In genomic region chr22:38316340-38317236, GRCh38 we compare ENCODE assay signal across 8 cellular contexts. TPM values are rescaled to one million over a fixed set of nuclear protein-coding genes. Genes with fewer than 3 reads are reported as not detected.
A peak's percentile ranks its signal among the peaks of the same experiment; 100 is the strongest.
DNase-seq lines count a peak whose midpoint lies in the region; ATAC-seq and TF ChIP-seq lines count a peak whose summit lies in the region.

No MANE protein-coding gene starts in this region.

- DNase-seq in AG04450 (ENCODE audit: low read depth, low spot score): no peak
- DNase-seq in NCI-H2171 (lab: John Stamatoyannopoulos, UW): peak; percentile 23
- peak; percentile 41 for DNase-seq in activated T-cell treated with anti-CD3 and anti-CD28 coated beads for 1 hour (ENCODE audit: low read depth)
- peak; percentile 74 for DNase-seq in endodermal cell
- DNase-seq in medulla oblongata (ENCODE audit: extremely low spot score): peak; percentile 85
- DNase-seq in stimulated activated CD8-positive, alpha-beta memory T cell treated with anti-CD3 and anti-CD28 coated beads, Interleukin-15, amount 100 ng/mL, for 1 hour (ENCODE audit: low read depth): peak; percentile 26
- no peak for DNase-seq in SHP77 treated with DMSO at 0.1 percent for 48 hours (lab: John Stamatoyannopoulos, UW)

- H3K9me3 ChIP-seq in AG04450 (ENCODE audit: control insufficient read depth, insufficient read depth, low read length) (no peaks in the 10 kb centered on the region; the same call in 1 of the 2 replicates), endodermal cell (ENCODE audit: control insufficient read depth, low read length) (no peaks in the 10 kb centered on the region)

- H3K27me3 Mint-ChIP-seq in endodermal cell (ENCODE audit: insufficient read depth): no peaks in the 10 kb centered on the region

- peak overlapping the region; percentile 96 for H3K4me3 Mint-ChIP-seq in endodermal cell

- peak; percentile 44 for ATAC-seq in GM19328 (IDR thresholded peaks at IDR 0.05; ENCODE audit: unreplicated experiment)

- POLR2A ChIA-PET in AG04450 (lab: Yijun Ruan, JAX): no interaction called here

- H3K36me3 ChIP-seq in endodermal cell (ENCODE audit: control insufficient read depth, insufficient read depth, low read length): peaks cover 26% of the 10 kb centered on the region

- TF ChIP-seq CTCF in AG04450 (IDR thresholded peaks at IDR 0.05; ENCODE audit: low read depth, low read length): no peak
- TF ChIP-seq CTCF in endodermal cell (conservative IDR thresholded peaks at IDR 0.05): no peak

- 0% methylated on average over 14 to 70 of the region's 70 CpGs for WGBS in endodermal cell (ENCODE audit: insufficient coverage in 1 of 2, insufficient read length in 1 of 2), 2 experiments

- peaks cover 48% of the 10 kb centered on the region for H3K4me1 Mint-ChIP-seq in endodermal cell

- peak overlapping the region; percentile 98 for H3K27ac Mint-ChIP-seq in endodermal cell

- no peaks in the 10 kb centered on the region for H3K27me3 ChIP-seq in AG04450 (ENCODE audit: control insufficient read depth, insufficient read depth, low read length)
- H3K27me3 ChIP-seq in endodermal cell (ENCODE audit: control insufficient read depth, insufficient read depth, low read length, poor library complexity, severe bottlenecking): no peaks in the 10 kb centered on the region

- H3K9ac ChIP-seq in endodermal cell (ENCODE audit: extremely low read depth, low read length, poor library complexity, severe bottlenecking): peak overlapping the region; percentile 96

- no peaks in the 10 kb centered on the region for H3K9me3 Mint-ChIP-seq in endodermal cell

- H3K36me3 Mint-ChIP-seq in endodermal cell (ENCODE audit: low read depth): peaks cover 23% of the 10 kb centered on the region

- H3K27ac ChIP-seq in AG04450 (ENCODE audit: low read depth, low read length) (peak overlapping the region; percentile 97), endodermal cell (ENCODE audit: low read depth, low read length) (peak overlapping the region; percentile 98)

- CTCF ChIA-PET in AG04450 (lab: Charles Lee): no interaction called here

- H3K4me1 ChIP-seq in endodermal cell (ENCODE audit: control insufficient read depth, insufficient read depth, low read length): peaks cover 22% of the 10 kb centered on the region

- H3K4me3 ChIP-seq in AG04450 (ENCODE audit: low read depth, low read length) (peak overlapping the region; percentile 79), endodermal cell (ENCODE audit: low read length) (peak overlapping the region; percentile 100)

RNA-seq across cellular contexts. Expression of gene CSNK1E, which starts 0.6 kb away (rescaled TPM):
- polyA plus RNA-seq in AG04450 (2011; rRNA removed): 109 and 128 TPM in 2 replicates
- 141 and 196 TPM in 2 replicates for polyA minus RNA-seq in AG04450 (2011; rRNA and poly(A)+ RNA removed)
- total RNA-seq in endodermal cell: 100 to 1,000 TPM; 224 to 229 TPM
- polyA plus RNA-seq in endodermal cell (2013, experiment 1 of 2): 167 TPM
- polyA plus RNA-seq in endodermal cell (2013, experiment 2 of 2): 148 TPM

RNA-seq across cellular contexts. Expression of gene TMEM184B, which starts 43.8 kb away (rescaled TPM):
- 36.8 and 37.2 TPM in 2 replicates for polyA plus RNA-seq in AG04450 (2011; rRNA removed)
- polyA minus RNA-seq in AG04450 (2011; rRNA and poly(A)+ RNA removed): 33.8 and 40.5 TPM in 2 replicates
- 10 to 100 TPM; 55.4 to 57.6 TPM for total RNA-seq in endodermal cell
- 56.1 TPM for polyA plus RNA-seq in endodermal cell (2013, experiment 1 of 2)
- polyA plus RNA-seq in endodermal cell (2013, experiment 2 of 2): 47.2 TPM

Comparison
In these comparisons a context has a peak if more than half of its experiments do, and no peak if none do; other contexts are left out.
1. DNase-seq: peak in NCI-H2171 (single experiment), activated T-cell treated with anti-CD3 and anti-CD28 coated beads for 1 hour (single experiment), endodermal cell (single experiment), medulla oblongata (single experiment) and stimulated activated CD8-positive, alpha-beta memory T cell treated with anti-CD3 and anti-CD28 coated beads, Interleukin-15, amount 100 ng/mL, for 1 hour (single experiment); none in AG04450 (single experiment) and SHP77 treated with DMSO at 0.1 percent for 48 hours (single experiment).